In the genomic region with DNA sequence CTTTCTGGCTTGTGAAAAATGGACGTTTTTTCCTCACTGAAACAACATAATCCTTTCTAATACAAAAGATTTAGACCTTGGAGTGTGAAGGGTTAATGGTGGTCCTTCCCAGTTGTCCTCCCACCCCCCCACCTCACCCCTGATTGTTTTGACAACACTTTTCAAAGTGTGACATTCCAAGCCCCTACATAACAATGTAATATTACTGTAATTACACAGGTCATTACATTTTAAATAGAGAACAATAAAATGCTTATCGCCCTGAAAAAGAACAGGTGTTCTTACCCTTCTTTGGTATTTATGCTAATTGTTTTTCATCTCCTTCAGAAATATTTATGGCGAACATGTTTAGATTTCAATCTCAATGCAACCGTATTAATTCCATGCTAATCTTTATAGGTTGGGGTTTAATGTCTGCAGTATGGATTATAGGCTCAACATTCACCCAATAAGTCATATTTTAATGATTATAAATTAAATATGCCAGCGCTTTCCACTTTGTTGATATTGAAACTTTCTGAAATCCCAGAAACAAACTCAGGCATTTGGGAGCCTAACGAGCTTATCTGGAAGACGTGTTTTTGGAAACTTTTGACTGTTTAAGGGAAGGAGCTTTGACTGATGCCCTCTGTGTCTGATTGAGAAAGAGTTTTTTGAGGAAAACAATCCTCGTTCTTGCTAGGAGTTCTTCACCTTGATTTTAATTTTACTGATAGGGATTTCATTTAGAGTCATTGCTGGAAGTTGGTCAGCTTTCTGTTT, we compare ENCODE assay signal across 11 cellular contexts. TPM values are rescaled to one million over a fixed set of nuclear protein-coding genes. Genes with fewer than 3 reads are reported as not detected.
DNase-seq lines count a peak whose midpoint lies in the region; ATAC-seq, FAIRE-seq and TF ChIP-seq lines count a peak whose summit lies in the region.
"Had no signal": no experiment of that assay in that cellular context is flagged by ENCODE, and none has a peak within 500 bp of the region (broad histone marks: within the 10 kb centered on the region; RNA-seq: fewer than 3 reads in every experiment).

No MANE protein-coding gene starts in this region.

- H3K4me1 Mint-ChIP-seq in CD14-positive monocyte = peaks cover 53% of the 10 kb centered on the region

- FAIRE-seq in pancreas (lab: Jason Lieb, UNC) = no peak

- TF ChIP-seq CTCF in CD14-positive monocyte (IDR thresholded peaks at IDR 0.05) (no peak), foreskin fibroblast (IDR thresholded peaks at IDR 0.05; ENCODE audit: low read depth, low read length) (no peak), pancreas (IDR thresholded peaks at IDR 0.05) (no peak), omental fat pad (IDR thresholded peaks at IDR 0.05) (no peak)

- H3K9me3 Mint-ChIP-seq in CD14-positive monocyte = peaks cover 0 to 3% (median 0%) of the 10 kb centered on the region in 7 donors
- H3K9me3 Mint-ChIP-seq: IgD-negative memory B cell had no signal

- peaks cover 66% of the 10 kb centered on the region for H3K4me1 ChIP-seq in SJSA1 (replicated peaks)
- H3K4me1 ChIP-seq in pancreas = peaks cover 6 to 39% (median 11%) of the 10 kb centered on the region in 3 donors

- H3K27ac Mint-ChIP-seq in CD14-positive monocyte = peak overlapping the region in 1 of 7 donors; percentile 26
- H3K27ac Mint-ChIP-seq: IgD-negative memory B cell had no signal

- H3K36me3 ChIP-seq in SJSA1 (peaks cover 7% of the 10 kb centered on the region), pancreas (no peaks in the 10 kb centered on the region)

- peak overlapping the region; percentile 16 for H3K4me3 ChIP-seq in SJSA1
- H3K4me3 ChIP-seq in foreskin fibroblast (ENCODE audit: low read depth in 1 of 2, low read length in 2 of 2) = peak overlapping the region; percentile 73 to 96
- peak overlapping the region in 2 of 4 donors; percentile 69 to 81 for H3K4me3 ChIP-seq in pancreas

- DNase-seq in CD14-positive monocyte (ENCODE audit: low spot score) (no peak), SJSA1 (ENCODE audit: low read depth in 1 of 2, low spot score in 2 of 2) (peak in 1 of 2 experiments; percentile 69), foreskin fibroblast (peak in 1 of 2 donors; percentile 31), pancreas (no peak), omental fat pad (ENCODE audit: low spot score) (no peak)
- no peak for DNase-seq in effector CD8-positive, alpha-beta T cell (lab: John Stamatoyannopoulos, UW)
- DNase-seq: activated CD8-positive, alpha-beta memory T cell treated with anti-CD3 and anti-CD28 coated beads for 24 hours; GF-D8 had no signal

- peaks cover 53 to 55% of the 10 kb centered on the region in 2 donors for H3K36me3 Mint-ChIP-seq in CD14-positive monocyte
- H3K36me3 Mint-ChIP-seq: IgD-negative memory B cell had no signal

- 13 to 14% methylated on average over 8 of the region's 8 CpGs for WGBS in pancreas, 2 donors

- peaks cover 16 to 32% (median 29%) of the 10 kb centered on the region in 3 donors for H3K27me3 Mint-ChIP-seq in CD14-positive monocyte (ENCODE audit: low read depth in 3 of 3)

- H3K27ac ChIP-seq in SJSA1 (peak overlapping the region; percentile 85), pancreas (peak overlapping the region in 3 of 4 donors; percentile 1 to 69 (median 46))

- H3K9me3 ChIP-seq in SJSA1 (replicated peaks) = no peaks in the 10 kb centered on the region
- no peaks in the 10 kb centered on the region for H3K9me3 ChIP-seq in pancreas

- intact Hi-C loops in CD14-positive monocyte (cut with micrococcal nuclease) (loop anchor here (5.0 to 10.0 kb wide), 5 partner anchors 100 to 427 kb away; no protein-coding TSS in a partner anchor), pancreas (cut with DNase I) (loop anchor here in 2 of 3 donors (10.0 kb wide), 2 partner anchors 170 to 180 kb away; no protein-coding TSS in a partner anchor)

- ATAC-seq in pancreas = no peak
- no peak for ATAC-seq in HG02973 (IDR thresholded peaks at IDR 0.05; ENCODE audit: unreplicated experiment)
- ATAC-seq in HG03135 (IDR thresholded peaks at IDR 0.05; ENCODE audit: unreplicated experiment) = no peak
- no peak for ATAC-seq in omental fat pad (ENCODE audit: low FRiP score)

- no peaks in the 10 kb centered on the region for H3K27me3 ChIP-seq in SJSA1 (replicated peaks)
- no peaks in the 10 kb centered on the region for H3K27me3 ChIP-seq in pancreas

- peak overlapping the region; percentile 59 to 77 for H3K4me3 Mint-ChIP-seq in CD14-positive monocyte
- H3K4me3 Mint-ChIP-seq: IgD-negative memory B cell had no signal

RNA-seq across cellular contexts. Expression of a gene that starts 5.1 kb away (rescaled TPM):
- polyA plus RNA-seq in CD14-positive monocyte (1 to 10 TPM; 2.1 to 6.1 TPM), pancreas (10 to 100 TPM; 10.3 to 12.8 TPM)
- total RNA-seq in SJSA1 (2014; rRNA removed; shearing (Covaris generic)) = 4.4 and 6.4 TPM in 2 replicates
- total RNA-seq in pancreas (10 to 100 TPM in 4 of 6 donors, 1 to 10 TPM in 2; 7.9 to 22.3 (median 11.6) TPM), omental fat pad (10 to 100 TPM; 22.5 to 30.6 (median 28.5) TPM)
